Comparison of ENCODE assay signal across 1 cellular context in the genomic region with DNA sequence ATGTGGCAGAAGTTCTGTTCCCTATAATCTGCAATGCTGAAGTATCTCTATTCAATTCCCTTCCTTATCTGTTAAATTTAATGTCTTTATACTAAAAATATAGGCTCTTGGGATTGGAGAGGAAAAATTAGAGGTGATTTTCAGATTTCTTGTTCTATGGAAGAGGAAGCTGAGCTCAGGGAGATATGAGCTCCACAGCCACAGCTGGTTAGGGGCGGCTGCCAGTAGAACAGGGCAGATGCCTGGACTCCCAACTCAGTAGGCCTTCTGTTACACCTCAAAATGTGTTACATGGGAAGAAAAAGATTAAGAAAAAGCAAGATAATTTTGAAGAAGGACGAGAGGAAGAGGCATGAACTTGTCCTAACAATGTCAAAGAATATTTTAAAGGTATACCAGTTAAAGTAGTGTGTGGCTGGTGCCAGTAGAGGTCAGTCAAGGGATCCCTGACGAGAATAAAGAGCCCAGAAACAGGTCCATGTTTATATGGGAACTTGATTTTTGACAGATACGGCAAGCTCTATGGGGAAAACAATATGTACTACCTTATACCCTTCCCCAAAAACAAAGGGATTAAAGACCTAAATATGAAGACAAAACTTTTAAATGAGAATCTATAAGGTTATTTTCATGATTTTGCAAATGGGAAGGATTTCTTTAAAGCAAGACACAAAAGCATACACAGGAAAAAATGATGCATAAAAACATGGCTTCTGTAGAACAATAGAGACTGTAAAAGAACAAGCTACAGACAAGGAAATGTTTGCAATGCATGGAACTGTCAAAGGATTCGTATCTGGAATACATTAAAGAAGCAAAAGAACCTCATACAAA.
TF ChIP-seq lines count a peak whose summit lies in the region.

No MANE protein-coding gene starts in this region.

TF ChIP-seq in endothelial cell of umbilical vein, 7 proteins besides CTCF, POLR2A, EP300 and RAD21:
- no peak for TF ChIP-seq JUN (IDR thresholded peaks at IDR 0.05; ENCODE audit: borderline replicate concordance, insufficient read depth, insufficient read length, low read depth)
- TF ChIP-seq EZH2 (IDR thresholded peaks at IDR 0.05; ENCODE audit: borderline replicate concordance, low read depth, low read length, severe bottlenecking): no peak
- no peak for TF ChIP-seq MYC (IDR thresholded peaks at IDR 0.05; ENCODE audit: low read depth, low read length)
- TF ChIP-seq POLR2AphosphoS5 (IDR thresholded peaks at IDR 0.05; ENCODE audit: insufficient read depth, low read depth, low read length): no peak
- TF ChIP-seq FOS (IDR thresholded peaks at IDR 0.05; ENCODE audit: borderline replicate concordance, insufficient read depth, low read length): no peak
